Comparison of ENCODE assay signal across 1 cellular context in the genomic region with DNA sequence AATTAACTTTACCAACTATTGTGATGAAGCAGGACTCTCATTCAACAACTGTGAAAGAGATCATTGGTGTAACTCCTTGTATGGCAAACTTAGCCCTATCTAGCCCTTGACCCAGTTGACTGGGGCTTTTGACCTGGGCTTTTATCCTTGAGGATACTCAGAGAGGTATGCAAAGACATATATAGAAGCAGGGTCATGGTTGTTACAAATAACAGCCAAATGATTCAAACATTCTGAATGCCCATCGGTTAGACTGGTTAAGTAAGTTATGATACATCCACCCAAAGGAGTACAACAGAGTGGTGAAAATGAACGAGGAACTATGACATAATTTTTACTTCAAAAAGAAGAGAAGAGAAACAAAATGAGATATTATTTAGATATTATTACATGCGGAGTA.
TF ChIP-seq lines count a peak whose summit lies in the region.

No MANE protein-coding gene starts in this region.

TF ChIP-seq in IMR-90, 13 proteins besides CTCF, POLR2A, EP300 and RAD21 (continued from another document):
- TF ChIP-seq, protein P1, sequence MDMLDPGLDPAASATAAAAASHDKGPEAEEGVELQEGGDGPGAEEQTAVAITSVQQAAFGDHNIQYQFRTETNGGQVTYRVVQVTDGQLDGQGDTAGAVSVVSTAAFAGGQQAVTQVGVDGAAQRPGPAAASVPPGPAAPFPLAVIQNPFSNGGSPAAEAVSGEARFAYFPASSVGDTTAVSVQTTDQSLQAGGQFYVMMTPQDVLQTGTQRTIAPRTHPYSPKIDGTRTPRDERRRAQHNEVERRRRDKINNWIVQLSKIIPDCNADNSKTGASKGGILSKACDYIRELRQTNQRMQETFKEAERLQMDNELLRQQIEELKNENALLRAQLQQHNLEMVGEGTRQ (IDR thresholded peaks at IDR 0.05; ENCODE audit: low read depth, low read length), result no peak
- TF ChIP-seq BHLHE40 (IDR thresholded peaks at IDR 0.05; ENCODE audit: low read depth, low read length) (no peak), MAZ (IDR thresholded peaks at IDR 0.05; ENCODE audit: borderline replicate concordance, low read depth, low read length) (no peak), CEBPB (IDR thresholded peaks at IDR 0.05; ENCODE audit: low read depth, low read length) (no peak), CHD1 (IDR thresholded peaks at IDR 0.05; ENCODE audit: low read depth, low read length) (no peak), NFE2L2 (IDR thresholded peaks at IDR 0.05; ENCODE audit: low read depth, low read length) (no peak)
